Comparison of ENCODE assay signal across 1 cellular context in the genomic region with DNA sequence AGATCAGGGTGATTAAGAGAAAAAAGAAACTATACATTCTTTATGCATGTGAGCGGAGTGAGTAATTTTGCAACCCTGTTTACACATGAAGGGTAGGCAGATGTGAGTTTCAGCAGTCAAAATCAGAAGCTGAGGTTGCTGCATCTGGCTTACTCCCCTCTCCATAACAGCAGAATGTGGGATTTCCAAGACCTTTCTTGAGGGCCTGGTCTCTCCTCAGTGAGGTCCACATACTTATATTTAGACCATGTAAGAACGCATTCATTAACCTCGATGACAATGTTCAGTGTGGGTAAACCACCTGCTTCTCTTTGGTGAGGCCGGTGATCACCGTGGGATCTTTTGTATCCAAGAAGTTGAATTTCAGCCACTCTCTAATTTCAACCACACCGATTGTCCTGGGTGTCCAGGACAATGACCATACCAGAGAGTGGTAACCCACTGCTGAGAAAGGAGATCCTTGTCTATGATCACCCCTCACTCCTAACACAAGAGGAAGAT.
TF ChIP-seq lines count a peak whose summit lies in the region.

No MANE protein-coding gene starts in this region.

TF ChIP-seq in HepG2, 621 proteins besides CTCF, POLR2A, EP300 and RAD21:
- TF ChIP-seq AKNA (CRISPR knock-in tag; IDR thresholded peaks at IDR 0.05; ENCODE audit: borderline replicate concordance), result no peak
